ENCODE assay signal across 7 cellular contexts in genomic region chr7:75404663-75405062, GRCh38. TPM values are rescaled to one million over a fixed set of nuclear protein-coding genes. Genes with fewer than 3 reads are reported as not detected.
DNase-seq lines count a peak whose midpoint lies in the region; ATAC-seq, FAIRE-seq and TF ChIP-seq lines count a peak whose summit lies in the region.
"Not testable (repeated sequence)": the region's sequence is repeated elsewhere in the genome, so short reads cannot be mapped to it uniquely, and the experiment has no call there.

No MANE protein-coding gene starts in this region.

- TF ChIP-seq CTCF in DND-41 (IDR thresholded peaks at IDR 0.05; ENCODE audit: borderline replicate concordance, extremely low read depth, low read length, poor library complexity, severe bottlenecking); Panc1 (IDR thresholded peaks at IDR 0.05); activated CD8-positive, alpha-beta T cell treated with anti-CD3 and anti-CD28 coated beads for 36 hours (IDR thresholded peaks at IDR 0.05); K562 (IDR thresholded peaks at IDR 0.05 in 2 of 3, conservative IDR thresholded peaks at IDR 0.05 in 1 of 3; ENCODE audit: insufficient read depth in 2 of 3, low read depth in 1 of 3, low read length in 3 of 3); heart right ventricle (IDR thresholded peaks at IDR 0.05): not testable (repeated sequence)

- CTCF ChIA-PET in Panc1 (lab: Charles Lee); activated CD8-positive, alpha-beta T cell treated with anti-CD3 and anti-CD28 coated beads for 36 hours (lab: Charles Lee); K562 (lab: Yijun Ruan, JAX; ENCODE audit: low intra/inter-chr PET ratio): not testable (repeated sequence)

- not testable (repeated sequence) for H3K27me3 Mint-ChIP-seq in activated CD8-positive, alpha-beta T cell treated with anti-CD3 and anti-CD28 coated beads for 36 hours; natural killer cell treated with Interleukin-12 subunit alpha and Interleukin-12 subunit beta and Interleukin-15 and Interleukin-18, amount 100 ng/mL, for 72 hours; stimulated activated naive B cell treated with anti-CD40 and anti-IgM and Interleukin-4, amounts not matched to agents 10 μg/mL and 1 μg/mL and 100 μg/mL, for 72 hours

- not testable (repeated sequence) for H4K20me1 ChIP-seq in DND-41 (ENCODE audit: insufficient read depth, low read length); K562 (replicated peaks; ENCODE audit: control insufficient read depth, insufficient read depth, low read length)

- TF ChIP-seq POLR2A in K562 (conservative IDR thresholded peaks at IDR 0.05), result not testable (repeated sequence)

- intact Hi-C loops in Panc1 (cut with micrococcal nuclease; ENCODE audit: unreplicated experiment); activated CD8-positive, alpha-beta T cell treated with anti-CD3 and anti-CD28 coated beads for 36 hours (cut with micrococcal nuclease); K562 (cut with micrococcal nuclease); heart right ventricle (cut with DNase I): not testable (repeated sequence)

- H3K4me2 ChIP-seq in DND-41 (ENCODE audit: insufficient read depth, low read length); K562 (ENCODE audit: insufficient read depth, low read length): not testable (repeated sequence)

- in situ Hi-C loops in Panc1 (cut with HindIII; ENCODE audit: low pct_unique_long_range_greater_than_20kb, low sequenced_read_pairs); K562 (cut with MboI): not testable (repeated sequence)

- H3K9ac ChIP-seq in DND-41 (ENCODE audit: low read depth, low read length); K562 (ENCODE audit: insufficient read depth in 1 of 2, low read depth in 2 of 2, low read length in 2 of 2): not testable (repeated sequence)

- not testable (repeated sequence) for H3K4me3 ChIP-seq in DND-41 (ENCODE audit: low read depth in 1 of 2, low read length in 2 of 2); Panc1 (ENCODE audit: low read depth in 2 of 2, low read length in 2 of 2); K562; heart right ventricle

- not testable (repeated sequence) for H3K4me1 ChIP-seq in DND-41 (ENCODE audit: insufficient read depth, low read length); Panc1 (ENCODE audit: control insufficient read depth, insufficient read depth, low read length); K562 (replicated peaks in 1 of 2; ENCODE audit: control insufficient read depth in 2 of 2, insufficient read depth in 2 of 2, low read length in 2 of 2); heart right ventricle

- H3K27ac Mint-ChIP-seq in activated CD8-positive, alpha-beta T cell treated with anti-CD3 and anti-CD28 coated beads for 36 hours; natural killer cell treated with Interleukin-12 subunit alpha and Interleukin-12 subunit beta and Interleukin-15 and Interleukin-18, amount 100 ng/mL, for 72 hours; stimulated activated naive B cell treated with anti-CD40 and anti-IgM and Interleukin-4, amounts not matched to agents 10 μg/mL and 1 μg/mL and 100 μg/mL, for 72 hours: not testable (repeated sequence)

- not testable (repeated sequence) for H3K9me1 ChIP-seq in K562 (ENCODE audit: control insufficient read depth, insufficient read depth, low read length)

- not testable (repeated sequence) for H3K9me3 Mint-ChIP-seq in activated CD8-positive, alpha-beta T cell treated with anti-CD3 and anti-CD28 coated beads for 36 hours; natural killer cell treated with Interleukin-12 subunit alpha and Interleukin-12 subunit beta and Interleukin-15 and Interleukin-18, amount 100 ng/mL, for 72 hours; stimulated activated naive B cell treated with anti-CD40 and anti-IgM and Interleukin-4, amounts not matched to agents 10 μg/mL and 1 μg/mL and 100 μg/mL, for 72 hours

- ATAC-seq in DND-41 (ENCODE audit: insufficient read depth, low read depth) (peak; percentile 59), Panc1 (peak; percentile 68), K562 (peak; percentile 95), heart right ventricle (peak in 5 of 8 donors; percentile 8 to 29 (median 25))
- ATAC-seq in activated CD8-positive, alpha-beta T cell treated with anti-CD3 and anti-CD28 coated beads for 36 hours, result peak; percentile 43
- peak; percentile 37 to 40 for ATAC-seq in natural killer cell treated with Interleukin-12 subunit alpha and Interleukin-12 subunit beta and Interleukin-15 and Interleukin-18, amount 100 ng/mL, for 72 hours
- ATAC-seq in stimulated activated naive B cell treated with anti-CD40 and anti-IgM and Interleukin-4, amounts not matched to agents 10 μg/mL and 1 μg/mL and 100 μg/mL, for 72 hours (replicated peaks), result peak; percentile 35 to 41

- not testable (repeated sequence) for H3K4me1 Mint-ChIP-seq in activated CD8-positive, alpha-beta T cell treated with anti-CD3 and anti-CD28 coated beads for 36 hours (ENCODE audit: low read depth); natural killer cell treated with Interleukin-12 subunit alpha and Interleukin-12 subunit beta and Interleukin-15 and Interleukin-18, amount 100 ng/mL, for 72 hours (ENCODE audit: low read depth in 2 of 2); stimulated activated naive B cell treated with anti-CD40 and anti-IgM and Interleukin-4, amounts not matched to agents 10 μg/mL and 1 μg/mL and 100 μg/mL, for 72 hours

- BruUV-seq in Panc1 (replicated peaks; lab: Mats Ljungman, UMichigan); K562 (replicated peaks; lab: Mats Ljungman, UMichigan): not testable (repeated sequence)

- not testable (repeated sequence) for DNase-seq in DND-41; Panc1 (ENCODE audit: low read depth, low spot score); activated CD8-positive, alpha-beta T cell treated with anti-CD3 and anti-CD28 coated beads for 36 hours; K562 (ENCODE audit: extremely low read depth in 1 of 4, low spot score in 3 of 4); heart right ventricle; natural killer cell treated with Interleukin-12 subunit alpha and Interleukin-12 subunit beta and Interleukin-15 and Interleukin-18, amount 100 ng/mL, for 72 hours (ENCODE audit: low spot score); stimulated activated naive B cell treated with anti-CD40 and anti-IgM and Interleukin-4, amounts not matched to agents 10 μg/mL and 1 μg/mL and 100 μg/mL, for 72 hours

- H3K36me3 Mint-ChIP-seq in activated CD8-positive, alpha-beta T cell treated with anti-CD3 and anti-CD28 coated beads for 36 hours (ENCODE audit: low read depth); natural killer cell treated with Interleukin-12 subunit alpha and Interleukin-12 subunit beta and Interleukin-15 and Interleukin-18, amount 100 ng/mL, for 72 hours; stimulated activated naive B cell treated with anti-CD40 and anti-IgM and Interleukin-4, amounts not matched to agents 10 μg/mL and 1 μg/mL and 100 μg/mL, for 72 hours: not testable (repeated sequence)

- TF ChIP-seq EP300 in K562 (IDR thresholded peaks at IDR 0.05; ENCODE audit: low read length), result not testable (repeated sequence)

- not testable (repeated sequence) for H3K79me2 ChIP-seq in DND-41 (ENCODE audit: insufficient read depth, low read length); K562 (ENCODE audit: control insufficient read depth, insufficient read depth, low read length)

- TF ChIP-seq RAD21 in K562 (CRISPR knock-in tag; conservative IDR thresholded peaks at IDR 0.05 in 1 of 2, IDR thresholded peaks at IDR 0.05 in 1 of 2), result not testable (repeated sequence)

- H2AFZ ChIP-seq in DND-41 (ENCODE audit: low read depth, low read length); K562 (ENCODE audit: low read depth, low read length): not testable (repeated sequence)

- not testable (repeated sequence) for H3K36me3 ChIP-seq in DND-41 (ENCODE audit: insufficient read depth, low read length); Panc1 (ENCODE audit: control insufficient read depth, insufficient read depth, low read length); K562 (ENCODE audit: control insufficient read depth, insufficient read depth, low read length); heart right ventricle

- not testable (repeated sequence) for H3K27me3 ChIP-seq in DND-41 (ENCODE audit: insufficient read depth, low read length, poor library complexity); Panc1 (ENCODE audit: control insufficient read depth, insufficient read depth, low read length); K562 (ENCODE audit: control insufficient read depth in 2 of 2, insufficient read depth in 2 of 2, low read length in 2 of 2); heart right ventricle

- not testable (repeated sequence) for FAIRE-seq in K562 (lab: Jason Lieb, UNC)

- 37% methylated on average over 4 of the region's 18 CpGs for WGBS in K562 (ENCODE audit: insufficient coverage, low coverage, missing lambda C conversion rate)
- WGBS in heart right ventricle, 2 donors, result 73 to 74% methylated on average over 4 of the region's 18 CpGs

- H3K4me3 Mint-ChIP-seq in activated CD8-positive, alpha-beta T cell treated with anti-CD3 and anti-CD28 coated beads for 36 hours; natural killer cell treated with Interleukin-12 subunit alpha and Interleukin-12 subunit beta and Interleukin-15 and Interleukin-18, amount 100 ng/mL, for 72 hours; stimulated activated naive B cell treated with anti-CD40 and anti-IgM and Interleukin-4, amounts not matched to agents 10 μg/mL and 1 μg/mL and 100 μg/mL, for 72 hours: not testable (repeated sequence)

- H3K27ac ChIP-seq in DND-41 (ENCODE audit: low read length); Panc1 (ENCODE audit: low read length); K562 (ENCODE audit: extremely low read depth, low read depth, low read length); heart right ventricle: not testable (repeated sequence)

- POLR2A ChIA-PET in Panc1 (lab: Charles Lee); activated CD8-positive, alpha-beta T cell treated with anti-CD3 and anti-CD28 coated beads for 36 hours (lab: Charles Lee); K562 (lab: Yijun Ruan, JAX): not testable (repeated sequence)

- H3K9me3 ChIP-seq in DND-41 (ENCODE audit: insufficient read depth, low read length, severe bottlenecking); Panc1 (ENCODE audit: control insufficient read depth, insufficient read depth, low read depth, low read length); K562 (replicated peaks; ENCODE audit: control insufficient read depth, insufficient read depth, low read depth, low read length); heart right ventricle: not testable (repeated sequence)

RNA-seq across cellular contexts. Expression of gene TRIM73, which starts 9.2 kb away (rescaled TPM):
- total RNA-seq in Panc1 (2021; ENCODE audit: unreplicated experiment), result 4.1 TPM
- 1.5 TPM for polyA plus RNA-seq in Panc1 (2012; ENCODE audit: insufficient read length)
- total RNA-seq in activated CD8-positive, alpha-beta T cell treated with anti-CD3 and anti-CD28 coated beads for 36 hours, result 1 to 10 TPM; 4.1 to 6.4 TPM
- total RNA-seq in K562 (2011; cell fraction: chromatin; rRNA removed; ENCODE audit: low replicate concordance), result 1.1 and 4.1 TPM in 2 replicates
- 2.1 and 3.0 TPM in 2 replicates for total RNA-seq in K562 (2011; cell fraction: nucleolus; rRNA removed)
- total RNA-seq in K562 (2011; cell fraction: nucleoplasm; rRNA removed), result 1.9 and 2.1 TPM in 2 replicates
- 0.64 and 1.2 TPM in 2 replicates for total RNA-seq in K562 (2014; rRNA removed)
- 0.04 TPM in 1 of 2 replicates, not detected in the other for total RNA-seq in K562 (2014; rRNA removed; fragmentation: Illumina TruSeq; extraction: Trizol)
- total RNA-seq in K562 (2015; rRNA removed; fragmentation: Illumina TruSeq; extraction: Trizol), result 0.41 and 0.80 TPM in 2 replicates
- total RNA-seq in K562 (2021), result 1.2 and 1.4 TPM in 2 replicates
- polyA plus RNA-seq in K562 (2011; rRNA removed), result 0.30 TPM in 1 of 2 replicates, not detected in the other
- 0.03 and 0.42 TPM in 2 replicates for polyA plus RNA-seq in K562 (2011; cell fraction: cytosol; rRNA removed)
- 1.8 and 4.8 TPM in 2 replicates for polyA plus RNA-seq in K562 (2011; cell fraction: nucleus; rRNA removed)
- 0.52 and 4.5 TPM in 2 replicates for polyA plus RNA-seq in K562 (2012)
- 0.15 TPM in 1 of 2 replicates, not detected in the other for polyA plus RNA-seq in K562 (2014; fragmentation: Illumina TruSeq; extraction: Trizol)
- polyA plus RNA-seq in K562 (2014; fragmentation: Nextera tagmentation; extraction: Ambion mirVana), result not detected
- 0.28 and 0.90 TPM in 2 replicates for polyA plus RNA-seq in K562 (2014; rRNA removed)
- 0.14 TPM in 1 of 2 replicates, not detected in the other for polyA minus RNA-seq in K562 (2011; rRNA and poly(A)+ RNA removed)
- polyA minus RNA-seq in K562 (2011; cell fraction: cytosol; rRNA and poly(A)+ RNA removed), result not detected in 2 replicates
- polyA minus RNA-seq in K562 (2011; cell fraction: nucleus; rRNA and poly(A)+ RNA removed), result 0.40 and 0.44 TPM in 2 replicates
- 1 to 10 TPM in 8 of 10 donors, under 1 TPM in 2; 0.90 to 2.2 (median 1.2) TPM for total RNA-seq in heart right ventricle
- polyA plus RNA-seq in heart right ventricle, result 1 to 10 TPM; 1.1 to 2.6 TPM
- total RNA-seq in natural killer cell treated with Interleukin-12 subunit alpha and Interleukin-12 subunit beta and Interleukin-15 and Interleukin-18, amount 100 ng/mL, for 72 hours, result 1 to 10 TPM; 2.1 to 5.2 TPM

Comparison
In these comparisons a context has a peak if more than half of its experiments do, and no peak if none do; other contexts are left out.
1. ATAC-seq: peak in every context shown above with its lines; median percentile 95 in K562; 68 in Panc1; 59 in DND-41; 43 in activated CD8-positive, alpha-beta T cell treated with anti-CD3 and anti-CD28 coated beads for 36 hours; 38 in natural killer cell treated with Interleukin-12 subunit alpha and Interleukin-12 subunit beta and Interleukin-15 and Interleukin-18, amount 100 ng/mL, for 72 hours; 38 in stimulated activated naive B cell treated with anti-CD40 and anti-IgM and Interleukin-4, amounts not matched to agents 10 μg/mL and 1 μg/mL and 100 μg/mL, for 72 hours; 25 in heart right ventricle.